ENCODE assay signal across 12 cellular contexts in the genomic region with DNA sequence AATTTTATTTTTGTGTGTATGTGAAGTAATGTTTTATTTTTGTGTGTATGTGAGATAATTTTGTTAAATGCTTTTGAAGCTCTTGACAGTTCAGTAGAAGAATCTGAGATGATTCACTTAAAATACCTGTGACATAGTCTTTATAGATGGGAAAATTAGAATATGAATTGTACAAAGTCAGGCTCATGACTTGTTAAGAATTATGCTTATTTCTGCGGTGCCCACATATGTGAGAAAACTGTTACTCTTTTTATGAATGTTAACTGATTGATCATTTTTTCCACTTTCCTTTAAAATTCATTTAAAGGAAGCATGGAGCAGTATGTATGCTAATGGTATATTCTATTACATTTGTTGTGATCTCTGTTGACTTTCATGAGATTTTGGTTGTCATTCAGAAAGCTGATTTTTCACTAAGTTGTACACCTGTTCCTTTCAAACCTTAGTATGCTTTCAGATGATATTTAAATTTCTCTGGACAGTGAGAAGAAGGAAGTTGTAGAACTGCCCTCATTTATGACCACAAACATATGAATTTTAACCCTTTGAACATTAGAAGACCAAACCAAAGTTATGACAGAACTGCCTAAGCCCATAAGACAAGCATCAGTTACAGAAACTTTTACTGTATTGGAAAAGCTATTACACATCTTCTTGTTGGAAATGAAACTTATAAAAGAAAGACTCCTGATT.
DNase-seq lines count a peak whose midpoint lies in the region; ATAC-seq and TF ChIP-seq lines count a peak whose summit lies in the region.
"Had no signal": no experiment of that assay in that cellular context is flagged by ENCODE, and none has a peak within 500 bp of the region (broad histone marks: within the 10 kb centered on the region; RNA-seq: fewer than 3 reads in every experiment).

No MANE protein-coding gene starts in this region.

- H3K36me3 ChIP-seq in spleen (peaks cover 0 to 35% (median 1%) of the 10 kb centered on the region in 6 donors), esophagus muscularis mucosa (peaks cover 0 to 10% (median 2%) of the 10 kb centered on the region in 4 donors)

- H3K9me3 ChIP-seq in spleen, result peaks cover 0 to 9% (median 5%) of the 10 kb centered on the region in 8 donors
- no peaks in the 10 kb centered on the region for H3K9me3 ChIP-seq in esophagus muscularis mucosa

- no peak for TF ChIP-seq POLR2A in spleen (IDR thresholded peaks at IDR 0.05)
- no peak for TF ChIP-seq POLR2A in esophagus muscularis mucosa (IDR thresholded peaks at IDR 0.05; ENCODE audit: low read depth)

- in situ Hi-C loops in KBM-7 (cut with MboI; ENCODE audit: low pct_unique_long_range_greater_than_20kb, low sequenced_read_pairs), result no loop called here

- H3K4me3 ChIP-seq in spleen (peak overlapping the region in 2 of 8 donors; percentile 34 to 62), coronary artery (no peak overlapping the region), esophagus muscularis mucosa (no peak overlapping the region)
- H3K4me3 ChIP-seq: hepatocyte had no signal

- no peaks in the 10 kb centered on the region for H3K27me3 Mint-ChIP-seq in activated T-cell treated with anti-CD3 and anti-CD28 coated beads, Interleukin-2, amount 50 U/mL, for 24 hours

- H3K27ac ChIP-seq in spleen (peak overlapping the region in 7 of 8 donors; percentile 5 to 83 (median 77)), coronary artery (no peak overlapping the region), esophagus muscularis mucosa (replicated peaks in 1 of 4) (no peak overlapping the region)
- H3K27ac ChIP-seq: hepatocyte had no signal

- H3K27ac Mint-ChIP-seq in activated T-cell treated with anti-CD3 and anti-CD28 coated beads, Interleukin-2, amount 50 U/mL, for 24 hours, result peak overlapping the region; percentile 9
- H3K27ac Mint-ChIP-seq: mesothelial cell of epicardium had no signal

- intact Hi-C loops in spleen (cut with DNase I; ENCODE audit: low total_unique reads) (no loop called here), esophagus muscularis mucosa (cut with DNase I) (no loop called here)

- peaks cover 40% of the 10 kb centered on the region for H3K36me3 Mint-ChIP-seq in activated T-cell treated with anti-CD3 and anti-CD28 coated beads, Interleukin-2, amount 50 U/mL, for 24 hours (ENCODE audit: low read depth)

- H3K4me1 ChIP-seq in spleen, result peaks cover 5 to 74% (median 41%) of the 10 kb centered on the region in 6 donors
- H3K4me1 ChIP-seq in esophagus muscularis mucosa, result peaks cover 0 to 12% (median 11%) of the 10 kb centered on the region in 4 donors

- peak; percentile 38 for ATAC-seq in GM21786 (IDR thresholded peaks at IDR 0.05; ENCODE audit: unreplicated experiment)

- TF ChIP-seq EP300 in esophagus muscularis mucosa (IDR thresholded peaks at IDR 0.05), result no peak

- TF ChIP-seq CTCF in spleen (IDR thresholded peaks at IDR 0.05 in 8 of 11, conservative IDR thresholded peaks at IDR 0.05 in 3 of 11) (no peak), coronary artery (IDR thresholded peaks at IDR 0.05) (no peak), esophagus muscularis mucosa (IDR thresholded peaks at IDR 0.05) (no peak)

- H3K4me3 Mint-ChIP-seq in activated T-cell treated with anti-CD3 and anti-CD28 coated beads, Interleukin-2, amount 50 U/mL, for 24 hours, result no peak overlapping the region
- H3K4me3 Mint-ChIP-seq: mesothelial cell of epicardium had no signal

- DNase-seq in activated T-cell treated with anti-CD3 and anti-CD28 coated beads, Interleukin-2, amount 50 U/mL, for 24 hours, result no peak
- no peak for DNase-seq in activated T-cell treated with anti-CD3 and anti-CD28 coated beads, Interleukin-2, amount 50 U/mL, for 1 hour
- DNase-seq in KBM-7 (peak; percentile 31), spleen (no peak), coronary artery (ENCODE audit: low spot score) (no peak), NCI-H526 (lab: John Stamatoyannopoulos, UW) (no peak), esophagus muscularis mucosa (ENCODE audit: extremely low spot score) (no peak)
- DNase-seq: DND-41, NCI-H1436 treated with DMSO at 0.1 percent for 48 hours had no signal

- H3K9me3 Mint-ChIP-seq in activated T-cell treated with anti-CD3 and anti-CD28 coated beads, Interleukin-2, amount 50 U/mL, for 24 hours, result peaks cover 9% of the 10 kb centered on the region

- peaks cover 41% of the 10 kb centered on the region for H3K4me1 Mint-ChIP-seq in activated T-cell treated with anti-CD3 and anti-CD28 coated beads, Interleukin-2, amount 50 U/mL, for 24 hours (ENCODE audit: low read depth)

- 57 to 72% (median 60%) methylated on average over 1 of the region's 1 CpG for WGBS in spleen, 5 donors
- 86% methylated on average over 1 of the region's 1 CpG for WGBS in esophagus muscularis mucosa

- H3K27me3 ChIP-seq in spleen (replicated peaks in 1 of 7), result no peaks in the 10 kb centered on the region
- H3K27me3 ChIP-seq in esophagus muscularis mucosa, result no peaks in the 10 kb centered on the region
- H3K27me3 ChIP-seq: hepatocyte had no signal

Comparison
In these comparisons a context has a peak if more than half of its experiments do, and no peak if none do; other contexts are left out.
1. H3K27ac ChIP-seq: peak in spleen (7 of 8); none in coronary artery (0 of 2) and esophagus muscularis mucosa (0 of 4).